Comparison of ENCODE assay signal across 9 cellular contexts in genomic region chr9:70410368-70410767, GRCh38. TPM values are rescaled to one million over a fixed set of nuclear protein-coding genes. Genes with fewer than 3 reads are reported as not detected.
DNase-seq lines count a peak whose midpoint lies in the region; ATAC-seq and TF ChIP-seq lines count a peak whose summit lies in the region.
"Had no signal": no experiment of that assay in that cellular context is flagged by ENCODE, and none has a peak within 500 bp of the region (broad histone marks: within the 10 kb centered on the region; RNA-seq: fewer than 3 reads in every experiment).

No MANE protein-coding gene starts in this region.

- peak; percentile 68 for DNase-seq in AG10803 (ENCODE audit: low read depth)
- DNase-seq in LNCaP clone FGC (ENCODE audit: low read depth): no peak
- DNase-seq in mammary epithelial cell: peak; percentile 25
- DNase-seq in myocyte (ENCODE audit: low read depth): peak; percentile 71
- no peak for DNase-seq in NOMO-1 treated with DMSO at 0.1 percent for 48 hours (lab: John Stamatoyannopoulos, UW; ENCODE audit: unreplicated experiment)
- no peak for DNase-seq in NCI-H2227 (lab: John Stamatoyannopoulos, UW; ENCODE audit: unreplicated experiment)
- DNase-seq: RPMI8226 had no signal

- peaks cover 40% of the 10 kb centered on the region for H3K79me2 ChIP-seq in mammary epithelial cell (ENCODE audit: insufficient read depth, low read length)

- H3K9me3 ChIP-seq in mammary epithelial cell (replicated peaks; ENCODE audit: insufficient read depth, low read length): no peaks in the 10 kb centered on the region

- H4K20me1 ChIP-seq in mammary epithelial cell (ENCODE audit: insufficient read depth, low read length): no peaks in the 10 kb centered on the region

- peaks cover 29% of the 10 kb centered on the region for H3K4me1 ChIP-seq in mammary epithelial cell (ENCODE audit: insufficient read depth, low read length)

- H3K9ac ChIP-seq in mammary epithelial cell (ENCODE audit: insufficient read depth, low read length): no peak overlapping the region

- dilution Hi-C loops in mammary epithelial cell (cut with HindIII; ENCODE audit: low sequenced_read_pairs): no loop called here

- no peak for ATAC-seq in GM18511 (IDR thresholded peaks at IDR 0.05; ENCODE audit: unreplicated experiment)
- ATAC-seq in HG03439 (IDR thresholded peaks at IDR 0.05; ENCODE audit: unreplicated experiment): no peak

- H3K27me3 ChIP-seq in mammary epithelial cell (ENCODE audit: insufficient read depth, low read length): no peaks in the 10 kb centered on the region

- peak overlapping the region; percentile 89 for H3K27ac ChIP-seq in mammary epithelial cell (ENCODE audit: insufficient read depth, low read depth, low read length)

- H3K36me3 ChIP-seq in mammary epithelial cell (ENCODE audit: insufficient read depth, low read length): no peaks in the 10 kb centered on the region

- WGBS in mammary epithelial cell (ENCODE audit: low coverage, missing lambda C conversion rate): 14% methylated on average over 1 of the region's 1 CpG

- peak overlapping the region; percentile 89 for H3K4me2 ChIP-seq in mammary epithelial cell (ENCODE audit: insufficient read depth, low read depth, low read length)

- CTCF ChIA-PET in mammary epithelial cell (lab: Charles Lee; ENCODE audit: low non-redundant PET): no interaction called here

- no TSS peak for BruUV-seq in mammary epithelial cell (replicated peaks; lab: Mats Ljungman, UMichigan)

- in situ Hi-C loops in mammary epithelial cell (cut with MboI; ENCODE audit: low sequenced_read_pairs in 2 of 2): loop anchor here in 1 of 2 donors (10.0 kb wide), 1 partner anchor 174 kb away; no protein-coding TSS in a partner anchor

- H3K4me3 ChIP-seq in AG10803 (ENCODE audit: low read length) (peak overlapping the region; percentile 99), LNCaP clone FGC (ENCODE audit: low read depth, low read length) (peak overlapping the region; percentile 79), mammary epithelial cell (replicated peaks in 1 of 3; ENCODE audit: insufficient read depth in 1 of 3, low read depth in 2 of 3, low read length in 3 of 3) (peak overlapping the region; percentile 44 to 94 (median 78))

- intact Hi-C loops in mammary epithelial cell (cut with micrococcal nuclease): loop anchor here (5.0 to 10.0 kb wide), 6 partner anchors 68 to 494 kb away; no protein-coding TSS in a partner anchor

- TF ChIP-seq CTCF in AG10803 (conservative IDR thresholded peaks at IDR 0.05; ENCODE audit: low read length) (no peak), LNCaP clone FGC (IDR thresholded peaks at IDR 0.05; ENCODE audit: control insufficient read depth, extremely low read depth, insufficient read depth) (no peak), mammary epithelial cell (conservative IDR thresholded peaks at IDR 0.05 in 1 of 2, IDR thresholded peaks at IDR 0.05 in 1 of 2; ENCODE audit: extremely low read depth in 1 of 2, insufficient read depth in 1 of 2, low read depth in 1 of 2, low read length in 2 of 2) (no peak)

- H2AFZ ChIP-seq in mammary epithelial cell (ENCODE audit: low read depth, low read length): no peak overlapping the region

RNA-seq across cellular contexts. Expression of gene KLF9, which starts 4.1 kb away (rescaled TPM):
- total RNA-seq in mammary epithelial cell (10 to 100 TPM in 1 of 2 donors, 1 to 10 TPM in 1; 5.5 to 10.8 TPM), myocyte (29.8 and 30.6 TPM in 2 replicates)
- polyA plus RNA-seq in mammary epithelial cell: 3.2 TPM
- 1.2 TPM for polyA minus RNA-seq in mammary epithelial cell
- 5.1 TPM for polyA plus RNA-seq in myocyte (2012)

Comparison
In these comparisons a context has a peak if more than half of its experiments do, and no peak if none do; other contexts are left out.
1. DNase-seq: peak in AG10803 (single experiment), mammary epithelial cell (single experiment) and myocyte (single experiment); none in LNCaP clone FGC (single experiment), NOMO-1 treated with DMSO at 0.1 percent for 48 hours (single experiment) and NCI-H2227 (single experiment).
2. Peak in every context shown above with its lines, with median percentiles within 50 percentile points of each other: H3K4me3 ChIP-seq.